In genomic region chr1:71784989-71785388, GRCh38 we compare ENCODE assay signal across 19 cellular contexts.
A peak's percentile ranks its signal among the peaks of the same experiment; 100 is the strongest.
DNase-seq lines count a peak whose midpoint lies in the region; ATAC-seq and TF ChIP-seq lines count a peak whose summit lies in the region.
"Had no signal": no experiment of that assay in that cellular context is flagged by ENCODE, and none has a peak within 500 bp of the region (broad histone marks: within the 10 kb centered on the region; RNA-seq: fewer than 3 reads in every experiment).

No MANE protein-coding gene starts in this region.

- no peak overlapping the region for H2AK9ac ChIP-seq in IMR-90 (replicated peaks; ENCODE audit: low read depth, low read length, poor library complexity)

- no peaks in the 10 kb centered on the region for H3K27me3 Mint-ChIP-seq in natural killer cell treated with Interleukin-12 subunit alpha and Interleukin-12 subunit beta and Interleukin-15 and Interleukin-18, amount 100 ng/mL, for 72 hours
- H3K27me3 Mint-ChIP-seq: B cell; CD4-positive, CD25-positive, alpha-beta regulatory T cell; CD8-positive, alpha-beta memory T cell; IgD-negative memory B cell had no signal

- H4K91ac ChIP-seq in IMR-90 (ENCODE audit: insufficient read depth, low read depth, low read length) = no peak overlapping the region
- no peak overlapping the region for H4K91ac ChIP-seq in mesenchymal stem cell (ENCODE audit: low read length)

- H2BK20ac ChIP-seq in IMR-90 (ENCODE audit: low read depth, low read length) = no peak overlapping the region

- H3K4me1 Mint-ChIP-seq in natural killer cell treated with Interleukin-12 subunit alpha and Interleukin-12 subunit beta and Interleukin-15 and Interleukin-18, amount 100 ng/mL, for 72 hours (ENCODE audit: low read depth in 2 of 2) = no peaks in the 10 kb centered on the region
- H3K4me1 Mint-ChIP-seq: B cell; CD8-positive, alpha-beta memory T cell; IgD-negative memory B cell had no signal

- POLR2A ChIA-PET in IMR-90 (lab: Charles Lee; ENCODE audit: unreplicated experiment) = no interaction called here

- H2BK15ac ChIP-seq in IMR-90 (ENCODE audit: low read depth, low read length) = no peak overlapping the region
- no peak overlapping the region for H2BK15ac ChIP-seq in mesenchymal stem cell (ENCODE audit: low read depth, poor library complexity, severe bottlenecking)

- BruUV-seq in IMR-90 (replicated peaks; lab: Mats Ljungman, UMichigan) = no TSS peak

- dilution Hi-C loops in IMR-90 (cut with HindIII; ENCODE audit: low sequenced_read_pairs, unreplicated experiment) = no loop called here

- H2AK5ac ChIP-seq in IMR-90 (ENCODE audit: low read depth, low read length) (no peak overlapping the region), mesenchymal stem cell (ENCODE audit: low read length, severe bottlenecking) (no peak overlapping the region)

- TF ChIP-seq CTCF in IMR-90 (conservative IDR thresholded peaks at IDR 0.05; ENCODE audit: low read depth, low read length) = no peak
- no peak for TF ChIP-seq CTCF in VCaP (conservative IDR thresholded peaks at IDR 0.05)
- no peak for TF ChIP-seq CTCF in Peyer's patch (IDR thresholded peaks at IDR 0.05)

- no peak overlapping the region for H2BK12ac ChIP-seq in mesenchymal stem cell (ENCODE audit: low read length in 2 of 2)

- H3K23ac ChIP-seq in IMR-90 (ENCODE audit: low read depth, low read length) (no peak overlapping the region), mesenchymal stem cell (ENCODE audit: low read length in 2 of 2) (no peak overlapping the region)

- no peaks in the 10 kb centered on the region for H3K36me3 Mint-ChIP-seq in natural killer cell treated with Interleukin-12 subunit alpha and Interleukin-12 subunit beta and Interleukin-15 and Interleukin-18, amount 100 ng/mL, for 72 hours
- H3K36me3 Mint-ChIP-seq: CD4-positive, CD25-positive, alpha-beta regulatory T cell; CD8-positive, alpha-beta memory T cell; IgD-negative memory B cell had no signal

- H3K18ac ChIP-seq in IMR-90 (ENCODE audit: low read depth, low read length) (no peak overlapping the region), mesenchymal stem cell (ENCODE audit: low read depth in 1 of 2, low read length in 2 of 2) (no peak overlapping the region)

- H3K56ac ChIP-seq in IMR-90 (ENCODE audit: extremely low read depth, insufficient read depth, low read length) = no peak overlapping the region

- H4K5ac ChIP-seq in IMR-90 (ENCODE audit: low read depth, low read length) = no peak overlapping the region

- CTCF ChIA-PET in IMR-90 (lab: Yijun Ruan, JAX) = no interaction called here

- no peak for TF ChIP-seq POLR2A in IMR-90 (IDR thresholded peaks at IDR 0.05; ENCODE audit: low read depth, low read length)
- no peak for TF ChIP-seq POLR2A in Peyer's patch (IDR thresholded peaks at IDR 0.05)

- H3K79me1 ChIP-seq in IMR-90 (ENCODE audit: low read depth in 1 of 2, low read length in 2 of 2) (no peaks in the 10 kb centered on the region), mesenchymal stem cell (replicated peaks; ENCODE audit: low read length, poor library complexity, severe bottlenecking) (no peaks in the 10 kb centered on the region)

- no peak overlapping the region for H3K4ac ChIP-seq in IMR-90 (ENCODE audit: low read depth, low read length)
- no peak overlapping the region for H3K4ac ChIP-seq in mesenchymal stem cell (ENCODE audit: low read depth in 1 of 2, low read length in 2 of 2)

- peaks cover 63% of the 10 kb centered on the region for H3K4me1 ChIP-seq in BLaER1
- H3K4me1 ChIP-seq in IMR-90 (ENCODE audit: control insufficient read depth, insufficient read depth, low read length) = 0 out of 2 replicates have a peak, but pooled peaks cover 1% of the 10 kb centered on the region
- peaks cover 2% of the 10 kb centered on the region for H3K4me1 ChIP-seq in mesenchymal stem cell (ENCODE audit: control insufficient read depth, insufficient read depth, low read depth, low read length)
- H3K4me1 ChIP-seq in Peyer's patch = no peaks in the 10 kb centered on the region

- H2BK5ac ChIP-seq in IMR-90 (ENCODE audit: low read depth, low read length, poor library complexity, severe bottlenecking) (no peak overlapping the region), mesenchymal stem cell (ENCODE audit: low read depth, low read length, poor library complexity, severe bottlenecking) (no peak overlapping the region)

- no peak overlapping the region for H3K4me3 ChIP-seq in BLaER1
- no peak overlapping the region for H3K4me3 ChIP-seq in IMR-90 (ENCODE audit: insufficient read depth, low read depth, low read length)
- no peak overlapping the region for H3K4me3 ChIP-seq in mesenchymal stem cell (ENCODE audit: insufficient read depth in 1 of 2, low read depth in 1 of 2, low read length in 2 of 2)
- no peak overlapping the region for H3K4me3 ChIP-seq in MG63
- no peak overlapping the region for H3K4me3 ChIP-seq in Peyer's patch
- H3K4me3 ChIP-seq: GM23338 had no signal

- no peak overlapping the region for H3K14ac ChIP-seq in IMR-90 (replicated peaks; ENCODE audit: low read depth, low read length)
- H3K14ac ChIP-seq in mesenchymal stem cell (ENCODE audit: low read length in 2 of 2) = no peak overlapping the region

- no peaks in the 10 kb centered on the region for H3K9me1 ChIP-seq in IMR-90 (ENCODE audit: insufficient read depth, low read length)

- H2AFZ ChIP-seq in IMR-90 (replicated peaks; ENCODE audit: low read length, poor library complexity) (no peak overlapping the region), mesenchymal stem cell (ENCODE audit: low read depth, low read length) (no peak overlapping the region)
- H2AFZ ChIP-seq: GM23338 had no signal

- H4K8ac ChIP-seq in IMR-90 (ENCODE audit: low read depth in 2 of 2, low read length in 2 of 2) (no peak overlapping the region), mesenchymal stem cell (ENCODE audit: low read length) (no peak overlapping the region)

- no peak overlapping the region for H3K9ac ChIP-seq in BLaER1
- no peak overlapping the region for H3K9ac ChIP-seq in IMR-90 (ENCODE audit: low read depth, low read length)
- H3K9ac ChIP-seq in mesenchymal stem cell (ENCODE audit: low read length) = no peak overlapping the region

- H3K27me3 ChIP-seq in BLaER1 = no peaks in the 10 kb centered on the region
- H3K27me3 ChIP-seq in IMR-90 (ENCODE audit: control insufficient read depth, insufficient read depth, low read length) = no peaks in the 10 kb centered on the region
- H3K27me3 ChIP-seq in mesenchymal stem cell (ENCODE audit: control insufficient read depth in 1 of 2, insufficient read depth in 1 of 2, low read length in 2 of 2) = no peaks in the 10 kb centered on the region
- no peaks in the 10 kb centered on the region for H3K27me3 ChIP-seq in MG63
- no peaks in the 10 kb centered on the region for H3K27me3 ChIP-seq in Peyer's patch

- no CpG with 5 or more reads among the region's 3 CpGs for WGBS in IMR-90 (ENCODE audit: extremely low coverage in 2 of 2, insufficient read length in 1 of 2), 2 experiments
- 79% methylated on average over 2 of the region's 3 CpGs for WGBS in mesenchymal stem cell

- H3K36me3 ChIP-seq in BLaER1 (peaks cover 4% of the 10 kb centered on the region; the same call in 1 of the 2 replicates), IMR-90 (ENCODE audit: control insufficient read depth, insufficient read depth, low read length) (no peaks in the 10 kb centered on the region), mesenchymal stem cell (ENCODE audit: control insufficient read depth in 1 of 2, insufficient read depth in 2 of 2, low read depth in 1 of 2, low read length in 2 of 2) (no peaks in the 10 kb centered on the region), MG63 (no peaks in the 10 kb centered on the region), Peyer's patch (no peaks in the 10 kb centered on the region)

- TF ChIP-seq RAD21 in IMR-90 (IDR thresholded peaks at IDR 0.05; ENCODE audit: low read length) = no peak

- H3K4me2 ChIP-seq in BLaER1 (no peak overlapping the region), IMR-90 (ENCODE audit: low read depth, low read length) (peak overlapping the region; percentile 16; the same call in 1 of the 2 replicates), mesenchymal stem cell (ENCODE audit: low read length, poor library complexity, severe bottlenecking) (no peak overlapping the region)
- H3K4me2 ChIP-seq: GM23338 had no signal

- DNase-seq in IMR-90 (no peak), mesenchymal stem cell (no peak), MG63 (no peak), Peyer's patch (no peak)
- no peak for DNase-seq in natural killer cell treated with Interleukin-12 subunit alpha and Interleukin-12 subunit beta and Interleukin-15 and Interleukin-18, amount 100 ng/mL, for 72 hours (ENCODE audit: low spot score)
- DNase-seq: C1 segment of cervical spinal cord; CD4-positive, CD25-positive, alpha-beta regulatory T cell; CD8-positive, alpha-beta memory T cell; COR-L47; GDM1; H7; HFFc6 had no signal

- in situ Hi-C loops in IMR-90 (cut with MboI; ENCODE audit: low sequenced_read_pairs) = no loop called here

- no peak overlapping the region for H3K27ac Mint-ChIP-seq in natural killer cell treated with Interleukin-12 subunit alpha and Interleukin-12 subunit beta and Interleukin-15 and Interleukin-18, amount 100 ng/mL, for 72 hours
- H3K27ac Mint-ChIP-seq: B cell; CD4-positive, CD25-positive, alpha-beta regulatory T cell; GM23338; HFFc6; IgD-negative memory B cell had no signal

- intact Hi-C loops in IMR-90 (cut with micrococcal nuclease) = no loop called here

- no peaks in the 10 kb centered on the region for H4K20me1 ChIP-seq in BLaER1
- no peaks in the 10 kb centered on the region for H4K20me1 ChIP-seq in IMR-90 (ENCODE audit: insufficient read depth, low read length)

- H2BK120ac ChIP-seq in IMR-90 (ENCODE audit: low read depth, low read length) (no peak overlapping the region), mesenchymal stem cell (ENCODE audit: low read depth, low read length) (no peak overlapping the region)

- ATAC-seq in IMR-90 (ENCODE audit: low read depth) = no peak
- ATAC-seq in HG02852 (IDR thresholded peaks at IDR 0.05; ENCODE audit: unreplicated experiment) = no peak
- ATAC-seq in natural killer cell treated with Interleukin-12 subunit alpha and Interleukin-12 subunit beta and Interleukin-15 and Interleukin-18, amount 100 ng/mL, for 72 hours = no peak
- ATAC-seq: GM23338, HCT116 had no signal

- no peaks in the 10 kb centered on the region for H3K9me3 Mint-ChIP-seq in natural killer cell treated with Interleukin-12 subunit alpha and Interleukin-12 subunit beta and Interleukin-15 and Interleukin-18, amount 100 ng/mL, for 72 hours
- H3K9me3 Mint-ChIP-seq: GM23338, HFFc6 had no signal

- H3K27ac ChIP-seq in BLaER1 = peak overlapping the region; percentile 13; the same call in 1 of the 2 replicates
- no peak overlapping the region for H3K27ac ChIP-seq in IMR-90 (ENCODE audit: insufficient read depth, low read length)
- H3K27ac ChIP-seq in VCaP = peak overlapping the region; percentile 39
- H3K27ac ChIP-seq in mesenchymal stem cell (ENCODE audit: low read length, poor library complexity, severe bottlenecking) = peak overlapping the region; percentile 70
- no peak overlapping the region for H3K27ac ChIP-seq in Peyer's patch

- H3K4me3 Mint-ChIP-seq in natural killer cell treated with Interleukin-12 subunit alpha and Interleukin-12 subunit beta and Interleukin-15 and Interleukin-18, amount 100 ng/mL, for 72 hours = no peak overlapping the region
- H3K4me3 Mint-ChIP-seq: B cell; CD4-positive, CD25-positive, alpha-beta regulatory T cell; CD8-positive, alpha-beta memory T cell; GM23338; HFFc6; IgD-negative memory B cell had no signal

- H3K9me3 ChIP-seq in BLaER1 (peaks cover 23% of the 10 kb centered on the region; the same call in 1 of the 2 replicates), IMR-90 (ENCODE audit: control insufficient read depth, insufficient read depth, low read length) (no peaks in the 10 kb centered on the region), mesenchymal stem cell (ENCODE audit: control insufficient read depth, low read length) (no peaks in the 10 kb centered on the region), MG63 (no peaks in the 10 kb centered on the region), Peyer's patch (no peaks in the 10 kb centered on the region)

Comparison
In these comparisons a context has a peak if more than half of its experiments do, and no peak if none do; other contexts are left out.
1. H3K27ac ChIP-seq: peak in BLaER1 (single experiment), VCaP (single experiment) and mesenchymal stem cell (single experiment); none in IMR-90 (single experiment) and Peyer's patch (0 of 4).